Comparison of ENCODE assay signal across 10 cellular contexts in the genomic region with DNA sequence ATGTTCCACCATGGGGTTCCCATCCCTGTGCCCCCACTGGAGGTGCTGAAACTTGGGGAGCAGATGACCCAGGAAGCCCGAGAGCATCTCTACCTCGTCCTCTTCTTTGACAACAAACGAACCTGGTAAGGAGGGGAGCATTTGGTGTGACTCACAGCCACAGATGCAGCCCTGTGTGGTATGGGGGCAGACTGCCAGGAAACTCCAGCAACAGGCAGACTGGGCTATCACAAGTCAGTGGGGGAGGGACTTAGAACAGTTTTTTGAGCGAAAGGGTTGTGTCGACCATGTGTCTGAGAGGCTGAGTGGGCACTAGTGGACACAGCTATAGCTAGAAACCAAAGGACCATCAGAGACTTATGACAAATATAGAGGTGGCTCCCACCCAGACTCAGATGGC. TPM values are rescaled to one million over a fixed set of nuclear protein-coding genes. Genes with fewer than 3 reads are reported as not detected.
DNase-seq lines count a peak whose midpoint lies in the region; ATAC-seq, FAIRE-seq and TF ChIP-seq lines count a peak whose summit lies in the region.
"Had no signal": no experiment of that assay in that cellular context is flagged by ENCODE, and none has a peak within 500 bp of the region (broad histone marks: within the 10 kb centered on the region; RNA-seq: fewer than 3 reads in every experiment).

No MANE protein-coding gene starts in this region.

- H3K79me2 ChIP-seq in GM12878 (ENCODE audit: control insufficient read depth, insufficient read depth, low read length) (peaks cover 13% of the 10 kb centered on the region), osteoblast (ENCODE audit: insufficient read depth, low read length) (peaks cover 14% of the 10 kb centered on the region)

- H3K27ac Mint-ChIP-seq in CD8-positive, alpha-beta memory T cell, result peak overlapping the region in 5 of 8 donors; percentile 12 to 77 (median 63)

- ATAC-seq in GM12878, result no peak
- no peak for ATAC-seq in GM18867 (IDR thresholded peaks at IDR 0.05; ENCODE audit: unreplicated experiment)
- no peak for ATAC-seq in Right ventricle myocardium superior (ENCODE audit: poor library complexity)

- peaks cover 0 to 2% (median 0%) of the 10 kb centered on the region in 5 donors for H3K9me3 Mint-ChIP-seq in CD8-positive, alpha-beta memory T cell

- peak overlapping the region in 1 of 7 donors; percentile 15 for H3K4me3 Mint-ChIP-seq in CD8-positive, alpha-beta memory T cell

- 23% methylated on average over 5 of the region's 5 CpGs for WGBS in GM12878 (ENCODE audit: insufficient coverage, insufficient replicate concordance, low lambda C conversion rate, missing lambda C conversion rate)

- H3K9me3 ChIP-seq in CD8-positive, alpha-beta memory T cell (ENCODE audit: low read length), result no peaks in the 10 kb centered on the region
- no peaks in the 10 kb centered on the region for H3K9me3 ChIP-seq in GM12878 (replicated peaks; ENCODE audit: control insufficient read depth, insufficient read depth, low read length)
- H3K9me3 ChIP-seq in osteoblast (ENCODE audit: low read depth, low read length), result no peaks in the 10 kb centered on the region

- CTCF ChIA-PET in CD8-positive, alpha-beta memory T cell (lab: Charles Lee), result interaction anchor here (0.8 to 5.0 kb wide), 2 partner anchors 14 to 16 kb away, joined by 3 to 19 read pairs; partner anchors contain the start of gene BRPF1
- CTCF ChIA-PET in GM12878 (lab: Yijun Ruan, JAX), result no interaction called here

- no peak for FAIRE-seq in GM12878 (lab: Jason Lieb, UNC)

- RAD21 ChIA-PET in GM12878 (lab: Charles Lee; ENCODE audit: unreplicated experiment), result no interaction called here

- peaks cover 53% of the 10 kb centered on the region for H3K36me3 ChIP-seq in CD8-positive, alpha-beta memory T cell (ENCODE audit: insufficient read depth, low read length)
- H3K36me3 ChIP-seq in GM12878 (ENCODE audit: control insufficient read depth in 2 of 2, insufficient read depth in 2 of 2, low read length in 1 of 2), result peaks cover 29 to 35% of the 10 kb centered on the region in 2 experiments
- H3K36me3 ChIP-seq in osteoblast (ENCODE audit: insufficient read depth, low read length), result peaks cover 76% of the 10 kb centered on the region

- 0 out of 2 replicates have a peak, but pooled peaks have one; percentile 18 for TF ChIP-seq POLR2A in GM12878 (IDR thresholded peaks at IDR 0.05; ENCODE audit: low read depth, low read length)

- DNase-seq in CD8-positive, alpha-beta memory T cell, result no peak
- peak in 69 of 76 experiments; percentile 8 to 89 (median 59) for DNase-seq in HUDEP-2 (lab: John Stamatoyannopoulos, UW; ENCODE audit: unreplicated experiment in 76 of 76)
- DNase-seq in GM12878 (ENCODE audit: low read depth, low spot score), result no peak
- DNase-seq in osteoblast (ENCODE audit: insufficient read length, low spot score, missing footprints), result peak; percentile 96
- no peak for DNase-seq in NCI-H82 treated with DMSO at 0.1 percent for 48 hours (lab: John Stamatoyannopoulos, UW; ENCODE audit: unreplicated experiment)
- DNase-seq in Right ventricle myocardium superior, result no peak
- DNase-seq: NCI-H1694, SW 1271 had no signal

- H4K20me1 ChIP-seq in GM12878 (ENCODE audit: control insufficient read depth, insufficient read depth) (no peaks in the 10 kb centered on the region), osteoblast (ENCODE audit: insufficient read depth, low read length) (no peaks in the 10 kb centered on the region)

- H2AFZ ChIP-seq in GM12878 (ENCODE audit: control insufficient read depth, low read depth, low read length) (no peak overlapping the region), osteoblast (ENCODE audit: low read length) (no peak overlapping the region)

- SMC1A ChIA-PET in GM12878 (lab: Charles Lee; ENCODE audit: uncharacterized antibody, unreplicated experiment), result no interaction called here

- TF ChIP-seq EP300 in GM12878 (IDR thresholded peaks at IDR 0.05; ENCODE audit: borderline replicate concordance in 1 of 2, control insufficient read depth in 1 of 2, low read depth in 2 of 2, low read length in 2 of 2), result no peak

- H3K4me2 ChIP-seq in GM12878 (ENCODE audit: control insufficient read depth, insufficient read depth) (no peak overlapping the region), osteoblast (ENCODE audit: insufficient read depth, low read length) (no peak overlapping the region)

- POLR2A ChIA-PET in CD8-positive, alpha-beta memory T cell (lab: Charles Lee), result interaction anchor here (0.9 kb wide), 1 partner anchor 47 kb away, joined by 3 read pairs; the partner anchor contains the start of gene ARPC4
- POLR2A ChIA-PET in GM12878 (lab: Charles Lee), result interaction anchor here (0.5 kb wide), 1 partner anchor 248 kb away, joined by 3 read pairs; no protein-coding TSS in a partner anchor

- peaks cover 0 to 4% of the 10 kb centered on the region in 2 donors for H3K27me3 Mint-ChIP-seq in CD8-positive, alpha-beta memory T cell

- no peak overlapping the region for H3K4me3 ChIP-seq in CD8-positive, alpha-beta memory T cell (ENCODE audit: low read length)
- H3K4me3 ChIP-seq in GM12878 (no peak overlapping the region), osteoblast (ENCODE audit: insufficient read depth, low read length) (no peak overlapping the region)

- H3K36me3 Mint-ChIP-seq in CD8-positive, alpha-beta memory T cell, result peaks cover 0 to 87% (median 11%) of the 10 kb centered on the region in 3 donors

- intact Hi-C loops in GM12878 (cut with micrococcal nuclease; ENCODE audit: unreplicated experiment) (no loop called here), Right ventricle myocardium superior (cut with DNase I) (no loop called here)

- H3K4me1 Mint-ChIP-seq in CD8-positive, alpha-beta memory T cell, result peaks cover 24 to 28% (median 25%) of the 10 kb centered on the region in 3 donors

- BruUV-seq in GM12878 (replicated peaks; lab: Mats Ljungman, UMichigan), result no TSS peak

- H3K9ac ChIP-seq in GM12878 (ENCODE audit: control insufficient read depth, insufficient read depth, low read length), result no peak overlapping the region

- TF ChIP-seq RAD21 in GM12878 (IDR thresholded peaks at IDR 0.05; ENCODE audit: insufficient read depth, low read depth, low read length), result no peak

- no peak for TF ChIP-seq CTCF in GM12878 (IDR thresholded peaks at IDR 0.05 in 2 of 3, conservative IDR thresholded peaks at IDR 0.05 in 1 of 3; ENCODE audit: control insufficient read depth in 2 of 3, extremely low read depth in 1 of 3, insufficient read depth in 1 of 3, low read depth in 3 of 3, low read length in 3 of 3)
- TF ChIP-seq CTCF in osteoblast (IDR thresholded peaks at IDR 0.05; ENCODE audit: extremely low read depth, low read depth, low read length), result no peak

- peaks cover 16% of the 10 kb centered on the region for H3K4me1 ChIP-seq in CD8-positive, alpha-beta memory T cell (ENCODE audit: insufficient read depth, low read length)
- H3K4me1 ChIP-seq in GM12878 (ENCODE audit: control insufficient read depth, insufficient read depth, low read length) (peaks cover 4% of the 10 kb centered on the region), osteoblast (ENCODE audit: insufficient read depth, low read length) (peaks cover 34% of the 10 kb centered on the region)

- in situ Hi-C loops in GM12878 (cut with MboI), result no loop called here

- no peak overlapping the region for H3K27ac ChIP-seq in CD8-positive, alpha-beta memory T cell (ENCODE audit: low read depth, low read length)
- no peak overlapping the region for H3K27ac ChIP-seq in GM12878 (ENCODE audit: control insufficient read depth, insufficient read depth)
- H3K27ac ChIP-seq in osteoblast (ENCODE audit: low read depth, low read length), result peak overlapping the region; percentile 20
- H3K27ac ChIP-seq: epithelial cell of prostate had no signal

- H3K27me3 ChIP-seq in CD8-positive, alpha-beta memory T cell (ENCODE audit: insufficient read depth, low read length, poor library complexity, severe bottlenecking), result no peaks in the 10 kb centered on the region
- no peaks in the 10 kb centered on the region for H3K27me3 ChIP-seq in GM12878 (replicated peaks in 1 of 2; ENCODE audit: control insufficient read depth in 2 of 2, insufficient read depth in 2 of 2, low read length in 1 of 2)
- no peaks in the 10 kb centered on the region for H3K27me3 ChIP-seq in osteoblast (ENCODE audit: insufficient read depth, low read length)

RNA-seq across cellular contexts. Expression of gene OGG1, which starts 3.4 kb away (rescaled TPM):
- 10 to 100 TPM; 30.5 to 32.1 TPM for total RNA-seq in CD8-positive, alpha-beta memory T cell
- 25.8 TPM for polyA plus RNA-seq in CD8-positive, alpha-beta memory T cell
- total RNA-seq in GM12878 (2013; cell fraction: nucleolus; rRNA removed), result 41.7 and 49.6 TPM in 2 replicates
- 32.0 and 32.1 TPM in 2 replicates for total RNA-seq in GM12878 (2014; rRNA removed)
- total RNA-seq in GM12878 (2014; rRNA removed; fragmentation: Illumina TruSeq; extraction: Trizol), result 21.1 and 23.5 TPM in 2 replicates
- total RNA-seq in GM12878 (2021), result 24.3 TPM in 2 replicates
- polyA plus RNA-seq in GM12878 (2011; ENCODE audit: low read depth), result 5.8 TPM
- polyA plus RNA-seq in GM12878 (2011; rRNA removed), result 14.2 and 22.8 TPM in 2 replicates
- 21.7 and 32.7 TPM in 2 replicates for polyA plus RNA-seq in GM12878 (2011; cell fraction: cytosol; rRNA removed)
- 29.9 and 35.3 TPM in 2 replicates for polyA plus RNA-seq in GM12878 (2011; cell fraction: nucleus; rRNA removed)
- polyA plus RNA-seq in GM12878 (2012), result 10.2 and 11.8 TPM in 2 replicates
- polyA plus RNA-seq in GM12878 (2014; fragmentation: Illumina TruSeq; extraction: Trizol), result 27.4 and 30.1 TPM in 2 replicates
- 1 to 10 TPM; 4.8 to 6.9 TPM for polyA plus RNA-seq in GM12878 (2014; fragmentation: Nextera tagmentation; extraction: Ambion mirVana)
- polyA plus RNA-seq in GM12878 (2014; rRNA removed), result 35.4 and 38.7 TPM in 2 replicates
- polyA plus RNA-seq in GM12878 (2016; fragmentation: Nextera tagmentation; extraction: Ambion mirVana), result 10 to 100 TPM; 35.6 to 38.8 TPM
- polyA minus RNA-seq in GM12878 (2011; rRNA and poly(A)+ RNA removed), result 45.5 and 72.0 TPM in 2 replicates
- polyA minus RNA-seq in GM12878 (2011; cell fraction: cytosol; rRNA and poly(A)+ RNA removed), result 16.0 and 21.1 TPM in 2 replicates
- polyA minus RNA-seq in GM12878 (2011; cell fraction: nucleus; rRNA and poly(A)+ RNA removed), result 36.9 and 69.6 TPM in 2 replicates
- 24.8 and 25.7 TPM in 2 replicates for total RNA-seq in osteoblast
- total RNA-seq in Right ventricle myocardium superior, result 8.3 TPM

RNA-seq across cellular contexts. Expression of gene BRPF1, which starts 14.8 kb away (rescaled TPM):
- 10 to 100 TPM; 46.8 to 50.2 TPM for total RNA-seq in CD8-positive, alpha-beta memory T cell
- polyA plus RNA-seq in CD8-positive, alpha-beta memory T cell, result 27.0 TPM
- total RNA-seq in GM12878 (2013; cell fraction: nucleolus; rRNA removed), result 14.4 and 20.3 TPM in 2 replicates
- total RNA-seq in GM12878 (2014; rRNA removed) (19.2 and 21.9 TPM in 2 replicates), GM12878 (2014; rRNA removed; fragmentation: Illumina TruSeq; extraction: Trizol) (11.1 and 13.6 TPM in 2 replicates), GM12878 (2021) (21.3 and 25.3 TPM in 2 replicates), osteoblast (14.1 and 14.5 TPM in 2 replicates), Right ventricle myocardium superior (7.5 TPM)
- 9.6 TPM for polyA plus RNA-seq in GM12878 (2011; ENCODE audit: low read depth)
- polyA plus RNA-seq in GM12878 (2011; rRNA removed) (3.9 and 9.0 TPM in 2 replicates), GM12878 (2014; fragmentation: Illumina TruSeq; extraction: Trizol) (6.4 and 13.6 TPM in 2 replicates), GM12878 (2014; fragmentation: Nextera tagmentation; extraction: Ambion mirVana) (1 to 10 TPM; 1.2 to 1.4 TPM), GM12878 (2014; rRNA removed) (18.6 and 20.7 TPM in 2 replicates), GM12878 (2016; fragmentation: Nextera tagmentation; extraction: Ambion mirVana) (10 to 100 TPM; 13.0 to 14.4 TPM)
- 9.6 and 12.7 TPM in 2 replicates for polyA plus RNA-seq in GM12878 (2011; cell fraction: cytosol; rRNA removed)
- 34.9 and 45.0 TPM in 2 replicates for polyA plus RNA-seq in GM12878 (2011; cell fraction: nucleus; rRNA removed)
- polyA plus RNA-seq in GM12878 (2012), result 9.3 and 15.7 TPM in 2 replicates
- polyA minus RNA-seq in GM12878 (2011; rRNA and poly(A)+ RNA removed), result 8.1 and 12.0 TPM in 2 replicates
- 5.2 and 8.1 TPM in 2 replicates for polyA minus RNA-seq in GM12878 (2011; cell fraction: cytosol; rRNA and poly(A)+ RNA removed)
- polyA minus RNA-seq in GM12878 (2011; cell fraction: nucleus; rRNA and poly(A)+ RNA removed), result 9.6 and 19.1 TPM in 2 replicates

RNA-seq across cellular contexts. Expression of gene CAMK1, which starts 23.4 kb away (rescaled TPM):
- 10 to 100 TPM; 27.0 to 27.4 TPM for total RNA-seq in CD8-positive, alpha-beta memory T cell
- polyA plus RNA-seq in CD8-positive, alpha-beta memory T cell, result 2.9 TPM
- not detected in 2 replicates for total RNA-seq in GM12878 (2013; cell fraction: nucleolus; rRNA removed)
- total RNA-seq in GM12878 (2014; rRNA removed) (0.44 and 0.73 TPM in 2 replicates), GM12878 (2014; rRNA removed; fragmentation: Illumina TruSeq; extraction: Trizol) (0.31 and 0.32 TPM in 2 replicates), GM12878 (2021) (0.61 and 0.64 TPM in 2 replicates), osteoblast (22.1 and 25.9 TPM in 2 replicates), Right ventricle myocardium superior (12.4 TPM)
- 0.79 TPM for polyA plus RNA-seq in GM12878 (2011; ENCODE audit: low read depth)
- polyA plus RNA-seq in GM12878 (2011; rRNA removed) (0.16 and 0.24 TPM in 2 replicates), GM12878 (2014; fragmentation: Illumina TruSeq; extraction: Trizol) (0.28 TPM in 1 of 2 replicates, not detected in the other), GM12878 (2014; fragmentation: Nextera tagmentation; extraction: Ambion mirVana) (not detected), GM12878 (2014; rRNA removed) (0.18 and 0.37 TPM in 2 replicates), GM12878 (2016; fragmentation: Nextera tagmentation; extraction: Ambion mirVana) (1 to 10 TPM; 1.5 to 2.1 TPM)
- polyA plus RNA-seq in GM12878 (2011; cell fraction: cytosol; rRNA removed), result 0.48 and 0.67 TPM in 2 replicates
- 0.43 and 0.47 TPM in 2 replicates for polyA plus RNA-seq in GM12878 (2011; cell fraction: nucleus; rRNA removed)
- polyA plus RNA-seq in GM12878 (2012), result 1.0 and 1.6 TPM in 2 replicates
- 0.37 and 0.67 TPM in 2 replicates for polyA minus RNA-seq in GM12878 (2011; rRNA and poly(A)+ RNA removed)
- not detected in 2 replicates for polyA minus RNA-seq in GM12878 (2011; cell fraction: cytosol; rRNA and poly(A)+ RNA removed)
- polyA minus RNA-seq in GM12878 (2011; cell fraction: nucleus; rRNA and poly(A)+ RNA removed), result 0.12 TPM in 1 of 2 replicates, not detected in the other

RNA-seq across cellular contexts. Expression of gene CPNE9, which starts 42.7 kb away (rescaled TPM):
- under 1 TPM in 1 of 2 experiments, not detected in 1; 0.16 TPM for total RNA-seq in CD8-positive, alpha-beta memory T cell
- not detected for polyA plus RNA-seq in CD8-positive, alpha-beta memory T cell
- not detected in 2 replicates for total RNA-seq in GM12878 (2013; cell fraction: nucleolus; rRNA removed)
- total RNA-seq in GM12878 (2014; rRNA removed) (not detected in 2 replicates), GM12878 (2014; rRNA removed; fragmentation: Illumina TruSeq; extraction: Trizol) (not detected in 2 replicates), GM12878 (2021) (not detected in 2 replicates), osteoblast (not detected in 2 replicates), Right ventricle myocardium superior (not detected)
- polyA plus RNA-seq in GM12878 (2011; ENCODE audit: low read depth), result not detected
- polyA plus RNA-seq in GM12878 (2011; rRNA removed) (0.05 TPM in 1 of 2 replicates, not detected in the other), GM12878 (2014; fragmentation: Illumina TruSeq; extraction: Trizol) (not detected in 2 replicates), GM12878 (2014; fragmentation: Nextera tagmentation; extraction: Ambion mirVana) (under 1 TPM in 1 of 2 experiments, not detected in 1; 0.02 TPM), GM12878 (2014; rRNA removed) (0.12 TPM in 1 of 2 replicates, not detected in the other), GM12878 (2016; fragmentation: Nextera tagmentation; extraction: Ambion mirVana) (not detected)
- 0.04 TPM in 1 of 2 replicates, not detected in the other for polyA plus RNA-seq in GM12878 (2011; cell fraction: cytosol; rRNA removed)
- 0.12 and 0.18 TPM in 2 replicates for polyA plus RNA-seq in GM12878 (2011; cell fraction: nucleus; rRNA removed)
- polyA plus RNA-seq in GM12878 (2012), result 0.09 TPM in 1 of 2 replicates, not detected in the other
- not detected in 2 replicates for polyA minus RNA-seq in GM12878 (2011; rRNA and poly(A)+ RNA removed)
- not detected in 2 replicates for polyA minus RNA-seq in GM12878 (2011; cell fraction: cytosol; rRNA and poly(A)+ RNA removed)
- 0.24 TPM in 1 of 2 replicates, not detected in the other for polyA minus RNA-seq in GM12878 (2011; cell fraction: nucleus; rRNA and poly(A)+ RNA removed)

RNA-seq across cellular contexts. Expression of gene TADA3, which starts 45.9 kb away (rescaled TPM):
- 10 to 100 TPM; 57.0 to 58.8 TPM for total RNA-seq in CD8-positive, alpha-beta memory T cell
- 64.4 TPM for polyA plus RNA-seq in CD8-positive, alpha-beta memory T cell
- total RNA-seq in GM12878 (2013; cell fraction: nucleolus; rRNA removed), result 15.3 and 16.4 TPM in 2 replicates
- total RNA-seq in GM12878 (2014; rRNA removed), result 61.6 and 71.2 TPM in 2 replicates
- 38.2 and 41.2 TPM in 2 replicates for total RNA-seq in GM12878 (2014; rRNA removed; fragmentation: Illumina TruSeq; extraction: Trizol)
- 50.5 and 52.2 TPM in 2 replicates for total RNA-seq in GM12878 (2021)
- 16.9 TPM for polyA plus RNA-seq in GM12878 (2011; ENCODE audit: low read depth)
- polyA plus RNA-seq in GM12878 (2011; rRNA removed), result 19.6 and 33.6 TPM in 2 replicates
- polyA plus RNA-seq in GM12878 (2011; cell fraction: cytosol; rRNA removed), result 50.5 and 55.8 TPM in 2 replicates
- 33.5 and 35.2 TPM in 2 replicates for polyA plus RNA-seq in GM12878 (2011; cell fraction: nucleus; rRNA removed)
- 31.8 and 35.6 TPM in 2 replicates for polyA plus RNA-seq in GM12878 (2012)
- 26.0 and 49.8 TPM in 2 replicates for polyA plus RNA-seq in GM12878 (2014; fragmentation: Illumina TruSeq; extraction: Trizol)
- polyA plus RNA-seq in GM12878 (2014; fragmentation: Nextera tagmentation; extraction: Ambion mirVana), result 1 to 10 TPM; 2.6 to 9.0 TPM
- 55.7 and 63.4 TPM in 2 replicates for polyA plus RNA-seq in GM12878 (2014; rRNA removed)
- polyA plus RNA-seq in GM12878 (2016; fragmentation: Nextera tagmentation; extraction: Ambion mirVana), result 10 to 100 TPM; 64.7 to 71.0 TPM
- polyA minus RNA-seq in GM12878 (2011; rRNA and poly(A)+ RNA removed), result 17.2 and 38.1 TPM in 2 replicates
- 17.3 and 17.9 TPM in 2 replicates for polyA minus RNA-seq in GM12878 (2011; cell fraction: cytosol; rRNA and poly(A)+ RNA removed)
- polyA minus RNA-seq in GM12878 (2011; cell fraction: nucleus; rRNA and poly(A)+ RNA removed), result 10.2 and 15.5 TPM in 2 replicates
- 88.4 and 102 TPM in 2 replicates for total RNA-seq in osteoblast
- total RNA-seq in Right ventricle myocardium superior, result 47.7 TPM

Comparison
In these comparisons a context has a peak if more than half of its experiments do, and no peak if none do; other contexts are left out.
1. DNase-seq: peak in HUDEP-2 (69 of 76) and osteoblast (single experiment); none in CD8-positive, alpha-beta memory T cell (0 of 5), GM12878 (single experiment), NCI-H82 treated with DMSO at 0.1 percent for 48 hours (single experiment) and Right ventricle myocardium superior (single experiment).